In genomic region chr7:20647908-20648776, GRCh38 we compare ENCODE assay signal across 8 cellular contexts. TPM values are rescaled to one million over a fixed set of nuclear protein-coding genes. Genes with fewer than 3 reads are reported as not detected.
DNase-seq lines count a peak whose midpoint lies in the region; ATAC-seq and TF ChIP-seq lines count a peak whose summit lies in the region.

No MANE protein-coding gene starts in this region.

- H3K4me2 ChIP-seq in DND-41 (ENCODE audit: insufficient read depth, low read length) (no peak overlapping the region), GM23248 (ENCODE audit: unreplicated experiment) (no peak overlapping the region)

- no peaks in the 10 kb centered on the region for H4K20me1 ChIP-seq in DND-41 (ENCODE audit: insufficient read depth, low read length)
- no peaks in the 10 kb centered on the region for H4K20me1 ChIP-seq in GM23248 (ENCODE audit: insufficient read depth)

- H3K4me3 ChIP-seq in DND-41 (ENCODE audit: low read depth in 1 of 2, low read length in 2 of 2) (no peak overlapping the region), GM23248 (no peak overlapping the region)

- no peaks in the 10 kb centered on the region for H3K9me2 ChIP-seq in GM23248 (ENCODE audit: insufficient read depth)

- TF ChIP-seq POLR2A in erythroblast (IDR thresholded peaks at IDR 0.05; ENCODE audit: low read length) (no peak), GM18505 (IDR thresholded peaks at IDR 0.05; ENCODE audit: borderline replicate concordance, extremely low read depth, insufficient read depth, insufficient read length) (no peak)

- H3K36me3 ChIP-seq in DND-41 (ENCODE audit: insufficient read depth, low read length) (no peaks in the 10 kb centered on the region), GM23248 (ENCODE audit: low read depth) (no peaks in the 10 kb centered on the region)

- H3K4me1 ChIP-seq in DND-41 (ENCODE audit: insufficient read depth, low read length) (no peaks in the 10 kb centered on the region), GM23248 (ENCODE audit: insufficient read depth) (no peaks in the 10 kb centered on the region)

- in situ Hi-C loops in GM23248 (cut with MboI): no loop called here

- no peaks in the 10 kb centered on the region for H3F3A ChIP-seq in GM23248 (ENCODE audit: insufficient read depth)

- peak; percentile 49 for TF ChIP-seq CTCF in DND-41 (IDR thresholded peaks at IDR 0.05; ENCODE audit: borderline replicate concordance, extremely low read depth, low read length, poor library complexity, severe bottlenecking)

- no peaks in the 10 kb centered on the region for H3K27me3 ChIP-seq in DND-41 (ENCODE audit: insufficient read depth, low read length, poor library complexity)
- peaks cover 12% of the 10 kb centered on the region; the same call in 1 of the 2 replicates for H3K27me3 ChIP-seq in GM23248 (replicated peaks; ENCODE audit: insufficient read depth)

- H3K79me2 ChIP-seq in DND-41 (ENCODE audit: insufficient read depth, low read length) (no peaks in the 10 kb centered on the region), GM23248 (ENCODE audit: insufficient read depth) (no peaks in the 10 kb centered on the region)

- H3K9me3 ChIP-seq in DND-41 (ENCODE audit: insufficient read depth, low read length, severe bottlenecking) (no peaks in the 10 kb centered on the region), GM23248 (ENCODE audit: low read depth) (no peaks in the 10 kb centered on the region)

- DNase-seq in DND-41 (peak; percentile 6), GM23248 (peak; percentile 39), NCI-H345 treated with DMSO at 0.1 percent for 48 hours (lab: John Stamatoyannopoulos, UW; ENCODE audit: unreplicated experiment) (peak; percentile 34), erythroblast (lab: John Stamatoyannopoulos, UW) (peak; percentile 49 to 61), NCI-H526 treated with DMSO at 0.1 percent for 48 hours (lab: John Stamatoyannopoulos, UW) (no peak), dedifferentiated amniotic fluid mesenchymal stem cell (ENCODE audit: extremely low spot score) (no peak)

- no peak overlapping the region for H2AFZ ChIP-seq in DND-41 (ENCODE audit: low read depth, low read length)
- no peak overlapping the region for H2AFZ ChIP-seq in GM23248

- ATAC-seq in DND-41 (ENCODE audit: insufficient read depth, low read depth) (peak; percentile 45; the same call in 1 of the 3 replicates), GM18505 (IDR thresholded peaks at IDR 0.05; ENCODE audit: unreplicated experiment) (no peak), HG03521 (IDR thresholded peaks at IDR 0.05; ENCODE audit: unreplicated experiment) (no peak)

- WGBS in GM23248 (ENCODE audit: low coverage in 1 of 2, low lambda C conversion rate in 2 of 2, missing lambda C conversion rate in 2 of 2), 2 experiments: 25% methylated on average over 9 of the region's 9 CpGs

- no peak overlapping the region for H3K27ac ChIP-seq in DND-41 (ENCODE audit: low read length)
- H3K27ac ChIP-seq in GM23248: no peak overlapping the region

- H3K9ac ChIP-seq in DND-41 (ENCODE audit: low read depth, low read length) (no peak overlapping the region), GM23248 (no peak overlapping the region)

RNA-seq across cellular contexts. Expression of gene ABCB5, which starts 32.7 kb away (rescaled TPM):
- not detected in 2 replicates for total RNA-seq in GM23248 (2014; rRNA removed; shearing (Covaris generic))
- not detected in 2 replicates for polyA plus RNA-seq in GM23248 (2016; fragmentation: Nextera tagmentation; extraction: Ambion mirVana)

Comparison
In these comparisons a context has a peak if more than half of its experiments do, and no peak if none do; other contexts are left out.
1. DNase-seq: peak in DND-41 (single experiment), GM23248 (single experiment), NCI-H345 treated with DMSO at 0.1 percent for 48 hours (single experiment) and erythroblast (2 of 2); none in NCI-H526 treated with DMSO at 0.1 percent for 48 hours (single experiment) and dedifferentiated amniotic fluid mesenchymal stem cell (single experiment).